In genomic region chr18:22930089-22930713, GRCh38 we compare ENCODE assay signal across 7 cellular contexts. TPM values are rescaled to one million over a fixed set of nuclear protein-coding genes. Genes with fewer than 3 reads are reported as not detected.
A peak's percentile ranks its signal among the peaks of the same experiment; 100 is the strongest.
DNase-seq lines count a peak whose midpoint lies in the region; ATAC-seq, FAIRE-seq and TF ChIP-seq lines count a peak whose summit lies in the region.

No MANE protein-coding gene starts in this region.

- TF ChIP-seq CTCF in GM12873 (IDR thresholded peaks at IDR 0.05; ENCODE audit: insufficient read depth, low read depth, low read length, missing control alignments), result peak; percentile 73
- TF ChIP-seq CTCF in HepG2 (CRISPR knock-in tag; IDR thresholded peaks at IDR 0.05), result peak; percentile 73

- TF ChIP-seq POLR2A in HepG2 (IDR thresholded peaks at IDR 0.05; ENCODE audit: insufficient read depth in 1 of 2, low read depth in 2 of 2, low read length in 2 of 2), result no peak

- no peaks in the 10 kb centered on the region for H3K27me3 ChIP-seq in HepG2 (ENCODE audit: control insufficient read depth in 1 of 2, insufficient read depth in 2 of 2, low read length in 2 of 2)

- no peaks in the 10 kb centered on the region for H4K20me1 ChIP-seq in HepG2 (ENCODE audit: insufficient read depth, low read length)

- TF ChIP-seq EP300 in HepG2 (IDR thresholded peaks at IDR 0.05; ENCODE audit: low read depth in 2 of 2, low read length in 2 of 2) (no peak), HepG2 (CRISPR knock-in tag; IDR thresholded peaks at IDR 0.05; ENCODE audit: borderline replicate concordance) (no peak)

- no peak overlapping the region for H3K4me2 ChIP-seq in HepG2 (ENCODE audit: low read depth, low read length)

- H3K9ac ChIP-seq in HepG2 (ENCODE audit: insufficient read depth, low read depth, low read length), result no peak overlapping the region

- no peaks in the 10 kb centered on the region for H3K36me3 ChIP-seq in HepG2 (replicated peaks in 1 of 2; ENCODE audit: control insufficient read depth in 1 of 2, insufficient read depth in 2 of 2, low read length in 2 of 2)

- POLR2A ChIA-PET in HepG2 (lab: Yijun Ruan, JAX), result no interaction called here

- 69% methylated on average over 2 of the region's 2 CpGs for WGBS in HepG2 (ENCODE audit: low lambda C conversion rate)

- DNase-seq in NCI-H2171 (lab: John Stamatoyannopoulos, UW) (peak; percentile 21), cerebellar cortex (ENCODE audit: low spot score) (peak; percentile 75), HepG2 (ENCODE audit: low spot score) (peak; percentile 62)
- peak; percentile 75 for DNase-seq in activated CD4-positive, CD25-positive, alpha-beta regulatory T cell treated with anti-CD3 and anti-CD28 coated beads, Interleukin-2, amount 50 U/mL, for 72 hours
- DNase-seq in stimulated activated CD4-positive, alpha-beta T cell treated with anti-CD3 and anti-CD28 coated beads, TNF-alpha, amount 100 ng/mL, for 24 hours (ENCODE audit: low read depth in 3 of 3), result peak; percentile 54 to 75 (median 67)

- peak; percentile 87 for FAIRE-seq in HepG2 (lab: Jason Lieb, UNC)

- BruUV-seq in HepG2 (replicated peaks; lab: Mats Ljungman, UMichigan), result no TSS peak

- no peak overlapping the region for H3K27ac ChIP-seq in HepG2 (ENCODE audit: extremely low read length, insufficient read depth, low read length)

- no peak overlapping the region for H2AFZ ChIP-seq in HepG2 (ENCODE audit: low read length)

- intact Hi-C loops in HepG2 (cut with micrococcal nuclease; ENCODE audit: unreplicated experiment), result loop anchor here (1.0 to 10.0 kb wide), 2 partner anchors 53 to 475 kb away; no protein-coding TSS in a partner anchor

- peak; percentile 39 for ATAC-seq in HG02973 (IDR thresholded peaks at IDR 0.05; ENCODE audit: unreplicated experiment)
- ATAC-seq in HepG2, result peak; percentile 48

- peaks cover 15% of the 10 kb centered on the region for H3K79me2 ChIP-seq in HepG2 (ENCODE audit: insufficient read depth, low read length)

- no peaks in the 10 kb centered on the region for H3K9me3 ChIP-seq in HepG2 (ENCODE audit: low read length)

- CTCF ChIA-PET in HepG2 (lab: Yijun Ruan, JAX; ENCODE audit: low intra/inter-chr PET ratio, low total read pairs), result interaction anchor here (1.8 kb wide), 1 partner anchor 53 kb away, joined by 8 read pairs; no protein-coding TSS in a partner anchor

- no peak overlapping the region for H3K4me3 ChIP-seq in HepG2 (replicated peaks in 1 of 3; ENCODE audit: insufficient read depth in 1 of 3, low read depth in 2 of 3, low read length in 3 of 3)

- in situ Hi-C loops in HepG2 (cut with HindIII; ENCODE audit: extremely low pct_ligation_motif_present, low pct_unique_long_range_greater_than_20kb), result no loop called here

- peaks cover 22% of the 10 kb centered on the region for H3K4me1 ChIP-seq in HepG2 (ENCODE audit: insufficient read depth, low read length)

- no peak for TF ChIP-seq RAD21 in HepG2 (CRISPR knock-in tag; IDR thresholded peaks at IDR 0.05)

TF ChIP-seq in HepG2, 621 proteins besides CTCF, POLR2A, EP300 and RAD21:
- TF ChIP-seq STAG1 (CRISPR knock-in tag; IDR thresholded peaks at IDR 0.05), result peak; percentile 55
- TF ChIP-seq SPEN (CRISPR knock-in tag; IDR thresholded peaks at IDR 0.05; ENCODE audit: low read depth), result no peak
- TF ChIP-seq ZSCAN30 (CRISPR knock-in tag; IDR thresholded peaks at IDR 0.05), result no peak
- no peak for TF ChIP-seq ZNF460 (CRISPR knock-in tag; IDR thresholded peaks at IDR 0.05; ENCODE audit: borderline replicate concordance)
- TF ChIP-seq KLF6 (CRISPR knock-in tag; IDR thresholded peaks at IDR 0.05), result no peak
- TF ChIP-seq ARID5B (CRISPR knock-in tag; IDR thresholded peaks at IDR 0.05), result no peak
- no peak for TF ChIP-seq CHCHD3 (CRISPR knock-in tag; IDR thresholded peaks at IDR 0.05)
- TF ChIP-seq ZFY (CRISPR knock-in tag; IDR thresholded peaks at IDR 0.05), result no peak
- no peak for TF ChIP-seq SP140L (CRISPR knock-in tag; IDR thresholded peaks at IDR 0.05; ENCODE audit: borderline replicate concordance)
- no peak for TF ChIP-seq MIER3 (CRISPR knock-in tag; IDR thresholded peaks at IDR 0.05; ENCODE audit: borderline replicate concordance)
- TF ChIP-seq CHD2 (IDR thresholded peaks at IDR 0.05; ENCODE audit: low read depth, low read length), result no peak
- TF ChIP-seq ZNF18 (CRISPR knock-in tag; IDR thresholded peaks at IDR 0.05; ENCODE audit: insufficient replicate concordance), result no peak
- TF ChIP-seq KAT8 (CRISPR knock-in tag; IDR thresholded peaks at IDR 0.05), result no peak
- no peak for TF ChIP-seq GFI1 (CRISPR knock-in tag; IDR thresholded peaks at IDR 0.05; ENCODE audit: borderline replicate concordance)
- peak; percentile 75; the same call in 1 of the 2 replicates for TF ChIP-seq ZBTB37 (CRISPR knock-in tag; IDR thresholded peaks at IDR 0.05)
- peak; percentile 40; the same call in 1 of the 2 replicates for TF ChIP-seq SMC3 (IDR thresholded peaks at IDR 0.05; ENCODE audit: low read length)

RNA-seq across cellular contexts. Expression of gene RBBP8, which starts 2.9 kb away (rescaled TPM):
- 47.4 and 68.5 TPM in 2 replicates for total RNA-seq in HepG2 (2016; rRNA removed; fragmentation: Illumina TruSeq; extraction: Trizol)
- 30.0 and 33.7 TPM in 2 replicates for total RNA-seq in HepG2 (2016; cell fraction: cytosol; rRNA removed; fragmentation: Illumina TruSeq; extraction: Trizol; ENCODE audit: low read depth)
- total RNA-seq in HepG2 (2016; cell fraction: insoluble cytoplasmic fraction; rRNA removed; fragmentation: Illumina TruSeq; extraction: Trizol), result 41.7 and 67.3 TPM in 2 replicates
- 54.2 and 60.1 TPM in 2 replicates for total RNA-seq in HepG2 (2016; cell fraction: membrane; rRNA removed; fragmentation: Illumina TruSeq; extraction: Trizol)
- 31.6 and 34.5 TPM in 2 replicates for total RNA-seq in HepG2 (2016; cell fraction: nucleus; rRNA removed; fragmentation: Illumina TruSeq; extraction: Trizol)
- polyA plus RNA-seq in HepG2 (2011; rRNA removed), result 10.9 and 14.2 TPM in 2 replicates
- polyA plus RNA-seq in HepG2 (2011; cell fraction: cytosol; rRNA removed), result 4.7 and 9.6 TPM in 2 replicates
- 2.7 and 4.2 TPM in 2 replicates for polyA plus RNA-seq in HepG2 (2011; cell fraction: nucleus; rRNA removed)
- polyA plus RNA-seq in HepG2 (2012), result 17.4 and 18.9 TPM in 2 replicates
- 18.4 and 18.5 TPM in 2 replicates for polyA plus RNA-seq in HepG2 (2016; cell fraction: cytosol; fragmentation: Illumina TruSeq; extraction: Trizol; ENCODE audit: low read depth)
- polyA plus RNA-seq in HepG2 (2016; cell fraction: insoluble cytoplasmic fraction; fragmentation: Illumina TruSeq; extraction: Trizol; ENCODE audit: low read depth), result 52.2 and 53.7 TPM in 2 replicates
- polyA plus RNA-seq in HepG2 (2016; cell fraction: membrane; fragmentation: Illumina TruSeq; extraction: Trizol; ENCODE audit: low read depth), result 33.1 and 36.4 TPM in 2 replicates
- polyA plus RNA-seq in HepG2 (2016; cell fraction: nucleus; fragmentation: Illumina TruSeq; extraction: Trizol; ENCODE audit: insufficient read depth, low read depth), result 23.3 and 24.4 TPM in 2 replicates
- polyA minus RNA-seq in HepG2 (2011; rRNA and poly(A)+ RNA removed; ENCODE audit: low replicate concordance), result 4.0 and 26.1 TPM in 2 replicates
- 13.6 and 17.0 TPM in 2 replicates for polyA minus RNA-seq in HepG2 (2011; cell fraction: cytosol; rRNA and poly(A)+ RNA removed)
- 21.3 and 28.7 TPM in 2 replicates for polyA minus RNA-seq in HepG2 (2011; cell fraction: nucleus; rRNA and poly(A)+ RNA removed)

Comparison
In these comparisons a context has a peak if more than half of its experiments do, and no peak if none do; other contexts are left out.
1. DNase-seq: peak in every context shown above with its lines; median percentile 75 in activated CD4-positive, CD25-positive, alpha-beta regulatory T cell treated with anti-CD3 and anti-CD28 coated beads, Interleukin-2, amount 50 U/mL, for 72 hours; 75 in cerebellar cortex; 67 in stimulated activated CD4-positive, alpha-beta T cell treated with anti-CD3 and anti-CD28 coated beads, TNF-alpha, amount 100 ng/mL, for 24 hours; 62 in HepG2; 21 in NCI-H2171.